12 cellular contexts compared by ENCODE assay signal in the genomic region with DNA sequence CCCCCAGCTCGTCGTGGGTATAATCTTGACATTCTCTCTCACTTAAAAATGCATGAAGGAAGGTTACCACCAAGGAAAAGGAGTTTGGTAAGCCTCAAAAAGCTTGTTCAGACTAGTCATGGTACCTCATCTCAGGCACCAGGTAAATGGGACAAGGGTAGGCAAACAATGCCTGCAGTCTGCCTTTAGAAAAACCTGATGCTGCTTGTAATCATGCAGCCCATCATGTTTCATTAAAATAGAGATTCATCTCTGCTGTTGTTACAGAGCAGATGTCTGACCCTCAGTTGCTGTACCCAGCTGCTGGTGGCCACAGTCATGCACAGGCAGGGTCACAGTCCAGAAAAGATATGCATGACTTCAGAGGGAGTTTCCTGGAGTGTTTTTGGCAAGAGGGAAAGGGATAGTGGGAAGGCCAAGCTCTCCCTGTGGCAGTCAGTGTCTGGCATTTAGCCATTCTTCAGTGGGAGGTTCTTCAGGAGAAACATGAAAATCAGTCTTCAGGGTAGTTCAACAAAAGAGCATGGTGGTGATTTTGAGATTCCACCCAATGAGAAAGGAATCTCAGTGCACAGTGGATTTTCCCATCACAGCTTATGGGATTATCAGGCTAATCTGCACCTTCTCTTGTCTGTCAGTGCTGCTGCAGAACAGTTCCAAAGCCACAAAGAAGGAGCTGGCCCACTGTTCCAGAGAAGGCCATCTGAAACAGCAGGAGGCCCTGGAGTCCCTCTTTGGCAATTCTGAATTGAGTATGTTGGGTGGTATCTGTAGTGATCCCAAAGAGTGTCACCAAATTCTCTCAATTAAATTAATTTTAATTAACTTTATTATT.
A peak's percentile ranks its signal among the peaks of the same experiment; 100 is the strongest.
DNase-seq lines count a peak whose midpoint lies in the region; ATAC-seq and TF ChIP-seq lines count a peak whose summit lies in the region.
"Had no signal": no experiment of that assay in that cellular context is flagged by ENCODE, and none has a peak within 500 bp of the region (broad histone marks: within the 10 kb centered on the region; RNA-seq: fewer than 3 reads in every experiment).

No MANE protein-coding gene starts in this region.

- H3K9me3 Mint-ChIP-seq in nephron, result no peaks in the 10 kb centered on the region
- H3K9me3 Mint-ChIP-seq in CD14-positive monocyte, result peaks cover 0 to 2% (median 0%) of the 10 kb centered on the region in 7 donors

- H3K27me3 ChIP-seq in BJ (ENCODE audit: control insufficient read depth, insufficient read depth, low read length), result no peaks in the 10 kb centered on the region
- H3K27me3 ChIP-seq in esophagus (ENCODE audit: control insufficient read depth in 1 of 2, insufficient read depth in 2 of 2, low read length in 2 of 2), result no peaks in the 10 kb centered on the region

- H3K27ac ChIP-seq in esophagus (ENCODE audit: low read depth in 2 of 2, low read length in 1 of 2), result peak overlapping the region; percentile 9 to 81

- POLR2A ChIA-PET in BJ (lab: Charles Lee), result interaction anchor here (0.6 kb wide), 1 partner anchor 148 kb away, joined by 3 read pairs; no protein-coding TSS in a partner anchor

- 28 to 60% methylated on average over 2 of the region's 2 CpGs for WGBS in esophagus, 2 donors

- H3K9me3 ChIP-seq in esophagus (ENCODE audit: control insufficient read depth in 2 of 2, insufficient read depth in 1 of 2, low read depth in 1 of 2, low read length in 1 of 2), result no peaks in the 10 kb centered on the region

- intact Hi-C loops in CD14-positive monocyte (cut with micrococcal nuclease), result no loop called here

- H3K27me3 Mint-ChIP-seq in nephron (ENCODE audit: low read depth) (peaks cover 4% of the 10 kb centered on the region), CD14-positive monocyte (ENCODE audit: low read depth in 3 of 3) (peaks cover 0 to 9% (median 6%) of the 10 kb centered on the region in 3 donors)

- DNase-seq in BJ (ENCODE audit: low read depth) (peak; percentile 94), NCI-H82 treated with DMSO at 0.1 percent for 48 hours (lab: John Stamatoyannopoulos, UW; ENCODE audit: unreplicated experiment) (peak; percentile 52), GM19238 (ENCODE audit: insufficient read length, low spot score) (no peak), GDM1 (lab: John Stamatoyannopoulos, UW) (no peak), CD14-positive monocyte (ENCODE audit: low spot score) (no peak)
- DNase-seq: activated T-cell treated with anti-CD3 and anti-CD28 coated beads, Interleukin-2, amount 50 U/mL, for 1 hour; COR-L47; foreskin melanocyte; T-helper 17 cell had no signal

- H3K4me3 ChIP-seq in BJ (ENCODE audit: low read depth, low read length), result no peak overlapping the region
- no peak overlapping the region for H3K4me3 ChIP-seq in esophagus (ENCODE audit: low read depth in 1 of 2, low read length in 2 of 2)

- peaks cover 0 to 5% of the 10 kb centered on the region in 2 donors for H3K4me1 ChIP-seq in esophagus (ENCODE audit: control insufficient read depth in 2 of 2, insufficient read depth in 2 of 2, low read length in 1 of 2)

- H3K4me1 Mint-ChIP-seq in nephron, result peaks cover 35% of the 10 kb centered on the region
- H3K4me1 Mint-ChIP-seq in CD14-positive monocyte, result no peaks in the 10 kb centered on the region
- H3K4me1 Mint-ChIP-seq: T-helper 17 cell had no signal

- no peak for ATAC-seq in GM18517 (IDR thresholded peaks at IDR 0.05; ENCODE audit: unreplicated experiment)
- ATAC-seq: T-helper 17 cell had no signal

- no peak for TF ChIP-seq CTCF in BJ (IDR thresholded peaks at IDR 0.05; ENCODE audit: insufficient read depth, low read depth, low read length)
- TF ChIP-seq CTCF in nephron (IDR thresholded peaks at IDR 0.05; ENCODE audit: unreplicated experiment in 3 of 3), result no peak
- TF ChIP-seq CTCF in CD14-positive monocyte (IDR thresholded peaks at IDR 0.05), result no peak

- CTCF ChIA-PET in BJ (lab: Yijun Ruan, JAX), result interaction anchor here (1.0 to 2.0 kb wide), 6 partner anchors 18 to 530 kb away, joined by 3 to 7 read pairs (median 3); no protein-coding TSS in a partner anchor

- H3K36me3 Mint-ChIP-seq in nephron (ENCODE audit: low read depth) (no peaks in the 10 kb centered on the region), CD14-positive monocyte (no peaks in the 10 kb centered on the region)

- H3K27ac Mint-ChIP-seq in nephron, result peak overlapping the region; percentile 4 to 46 (median 43)
- H3K27ac Mint-ChIP-seq in CD14-positive monocyte, result no peak overlapping the region
- H3K27ac Mint-ChIP-seq: T-helper 17 cell had no signal

- no peaks in the 10 kb centered on the region for H3K36me3 ChIP-seq in BJ (ENCODE audit: control insufficient read depth, insufficient read depth, low read length)
- H3K36me3 ChIP-seq in esophagus (ENCODE audit: control insufficient read depth in 2 of 2, insufficient read depth in 2 of 2, low read length in 1 of 2), result no peaks in the 10 kb centered on the region

- H3K4me3 Mint-ChIP-seq in nephron (no peak overlapping the region), CD14-positive monocyte (no peak overlapping the region)
- H3K4me3 Mint-ChIP-seq: T-helper 17 cell had no signal

Comparison
In these comparisons a context has a peak if more than half of its experiments do, and no peak if none do; other contexts are left out.
1. DNase-seq: peak in BJ (single experiment) and NCI-H82 treated with DMSO at 0.1 percent for 48 hours (single experiment); none in GM19238 (single experiment), GDM1 (single experiment) and CD14-positive monocyte (single experiment).
2. H3K27ac Mint-ChIP-seq: peak in nephron (3 of 3); none in CD14-positive monocyte (0 of 7).